9 cellular contexts compared by ENCODE assay signal in genomic region chr7:34087892-34088891, GRCh38.
A peak's percentile ranks its signal among the peaks of the same experiment; 100 is the strongest.
DNase-seq lines count a peak whose midpoint lies in the region; ATAC-seq, FAIRE-seq and TF ChIP-seq lines count a peak whose summit lies in the region.
"Had no signal": no experiment of that assay in that cellular context is flagged by ENCODE, and none has a peak within 500 bp of the region (broad histone marks: within the 10 kb centered on the region; RNA-seq: fewer than 3 reads in every experiment).

No MANE protein-coding gene starts in this region.

- no peaks in the 10 kb centered on the region for H3F3A ChIP-seq in SU-DHL-6 (ENCODE audit: insufficient read depth)

- peak; percentile 87 for FAIRE-seq in keratinocyte (lab: Jason Lieb, UNC)

- CTCF ChIA-PET in HEK293 (lab: Yijun Ruan, JAX), result interaction anchor here (0.5 to 7.3 kb wide), 48 partner anchors 9 to 902 kb away, joined by 3 to 135 read pairs (median 4); no protein-coding TSS in a partner anchor

- no peaks in the 10 kb centered on the region for H3K9me3 ChIP-seq in HEK293 (ENCODE audit: control insufficient read depth, insufficient read depth, low read depth, low read length)
- no peaks in the 10 kb centered on the region for H3K9me3 ChIP-seq in SU-DHL-6 (ENCODE audit: insufficient read depth, low read length)
- no peaks in the 10 kb centered on the region for H3K9me3 ChIP-seq in keratinocyte (ENCODE audit: control insufficient read depth, low read depth, low read length)

- DNase-seq in DMS153 treated with DMSO at 0.1 percent for 48 hours (lab: John Stamatoyannopoulos, UW; ENCODE audit: unreplicated experiment) (peak; percentile 48), keratinocyte (ENCODE audit: low read depth, low spot score) (no peak), NCI-H187 treated with DMSO at 0.1 percent for 48 hours (lab: John Stamatoyannopoulos, UW) (no peak), omental fat pad (ENCODE audit: low spot score) (no peak), NCI-H2227 treated with DMSO at 0.1 percent for 48 hours (lab: John Stamatoyannopoulos, UW) (no peak)

- no peaks in the 10 kb centered on the region for H3K9me2 ChIP-seq in SU-DHL-6 (replicated peaks; ENCODE audit: insufficient read depth, low read length)

- no peak overlapping the region for H3K4me3 ChIP-seq in HEK293 (ENCODE audit: low read depth, low read length)
- H3K4me3 ChIP-seq in SU-DHL-6 (ENCODE audit: insufficient read depth, low read length, poor library complexity, severe bottlenecking), result no peak overlapping the region
- no peak overlapping the region for H3K4me3 ChIP-seq in keratinocyte (ENCODE audit: control insufficient read depth in 2 of 3, extremely low read depth in 1 of 3, insufficient read depth in 2 of 3, low read depth in 1 of 3, low read length in 3 of 3)
- H3K4me3 ChIP-seq: SK-N-MC had no signal

- H3K9me1 ChIP-seq in keratinocyte (ENCODE audit: control insufficient read depth, extremely low read depth, insufficient read depth, low read length), result no peaks in the 10 kb centered on the region

- no peak overlapping the region for H3K27ac ChIP-seq in HEK293 (ENCODE audit: extremely low read depth, low read depth, low read length)
- H3K27ac ChIP-seq in SU-DHL-6 (ENCODE audit: low read depth, low read length), result no peak overlapping the region
- no peak overlapping the region for H3K27ac ChIP-seq in keratinocyte (ENCODE audit: control insufficient read depth, insufficient read depth, low read length)
- H3K27ac ChIP-seq: SK-N-MC had no signal

- ATAC-seq in GM21717 (IDR thresholded peaks at IDR 0.05; ENCODE audit: unreplicated experiment), result no peak
- ATAC-seq in omental fat pad (ENCODE audit: low FRiP score), result no peak

- H3K4me1 ChIP-seq in HEK293 (ENCODE audit: control insufficient read depth, insufficient read depth, low read length) (no peaks in the 10 kb centered on the region), keratinocyte (ENCODE audit: control insufficient read depth, extremely low read depth, insufficient read depth, low read length) (peaks cover 8% of the 10 kb centered on the region)

- no peaks in the 10 kb centered on the region for H3K79me2 ChIP-seq in SU-DHL-6 (ENCODE audit: insufficient read depth, low read length)
- H3K79me2 ChIP-seq in keratinocyte (ENCODE audit: control insufficient read depth, insufficient read depth, low read length), result no peaks in the 10 kb centered on the region

- H2AFZ ChIP-seq in SU-DHL-6 (ENCODE audit: low read depth, low read length, severe bottlenecking) (no peak overlapping the region), keratinocyte (ENCODE audit: control insufficient read depth, low read length) (no peak overlapping the region)

- H3K36me3 ChIP-seq in HEK293 (ENCODE audit: control insufficient read depth in 2 of 2, insufficient read depth in 1 of 2, low read length in 2 of 2), result no peaks in the 10 kb centered on the region
- no peaks in the 10 kb centered on the region for H3K36me3 ChIP-seq in SU-DHL-6 (ENCODE audit: low read length)
- H3K36me3 ChIP-seq in keratinocyte (ENCODE audit: control insufficient read depth in 2 of 2, extremely low read depth in 1 of 2, insufficient read depth in 2 of 2, low read length in 2 of 2), result no peaks in the 10 kb centered on the region

- H3K27me3 ChIP-seq in SU-DHL-6 (ENCODE audit: low read length) (no peaks in the 10 kb centered on the region), keratinocyte (ENCODE audit: control insufficient read depth, extremely low read depth, insufficient read depth, low read length) (no peaks in the 10 kb centered on the region)

- POLR2A ChIA-PET in HEK293 (lab: Yijun Ruan, JAX), result interaction anchor here (1.0 kb wide), 1 partner anchor 9 kb away, joined by 3 read pairs; no protein-coding TSS in a partner anchor

- dilution Hi-C loops in keratinocyte (cut with MboI; ENCODE audit: extremely low pct_ligation_motif_present, low sequenced_read_pairs), result no loop called here

- no peak overlapping the region for H3K9ac ChIP-seq in SU-DHL-6 (ENCODE audit: low read length)
- H3K9ac ChIP-seq in keratinocyte (ENCODE audit: control insufficient read depth, extremely low read depth, insufficient read depth, low read length), result no peak overlapping the region

- no peak overlapping the region for H3K4me2 ChIP-seq in SU-DHL-6 (ENCODE audit: low read depth, low read length, poor library complexity, severe bottlenecking)
- H3K4me2 ChIP-seq in keratinocyte (ENCODE audit: control insufficient read depth, extremely low read depth, insufficient read depth, low read depth, low read length), result no peak overlapping the region

- TF ChIP-seq CTCF in HEK293 (tag by site-specific recombination; IDR thresholded peaks at IDR 0.05) (no peak), SU-DHL-6 (IDR thresholded peaks at IDR 0.05; ENCODE audit: insufficient read depth, low read length, poor library complexity, severe bottlenecking) (peak; percentile 18), keratinocyte (optimal IDR thresholded peaks at IDR 0.05 in 1 of 3, IDR thresholded peaks at IDR 0.05 in 1 of 3, conservative IDR thresholded peaks at IDR 0.05 in 1 of 3; ENCODE audit: extremely low read depth in 1 of 3, insufficient read depth in 2 of 3, low read length in 3 of 3) (peak; percentile 88 to 93 (median 89)), omental fat pad (IDR thresholded peaks at IDR 0.05) (no peak)

- H4K20me1 ChIP-seq in SU-DHL-6 (ENCODE audit: low read depth, low read length), result no peaks in the 10 kb centered on the region
- H4K20me1 ChIP-seq in keratinocyte (ENCODE audit: control insufficient read depth, extremely low read depth, insufficient read depth, low read length), result no peaks in the 10 kb centered on the region

TF ChIP-seq in HEK293, 187 proteins besides CTCF, POLR2A, EP300 and RAD21:
- TF ChIP-seq ZNF654 (tag by site-specific recombination; IDR thresholded peaks at IDR 0.05; ENCODE audit: low read depth) (peak; percentile 46), ZNF621 (tag by site-specific recombination; IDR thresholded peaks at IDR 0.05) (no peak), ZNF416 (tag by site-specific recombination; IDR thresholded peaks at IDR 0.05) (no peak), TCF7L2 (IDR thresholded peaks at IDR 0.05; ENCODE audit: borderline replicate concordance, low read depth, low read length) (no peak), ZBTB7A (tag by site-specific recombination; IDR thresholded peaks at IDR 0.05; ENCODE audit: low read depth) (no peak)

Comparison
In these comparisons a context has a peak if more than half of its experiments do, and no peak if none do; other contexts are left out.
1. CTCF ChIP-seq: peak in SU-DHL-6 (single experiment) and keratinocyte (3 of 3); none in HEK293 (single experiment) and omental fat pad (0 of 3).